1 cellular context compared by ENCODE assay signal in genomic region chr1:37319284-37319683, GRCh38.
TF ChIP-seq lines count a peak whose summit lies in the region.

No MANE protein-coding gene starts in this region.

TF ChIP-seq in H1, 55 proteins besides CTCF, POLR2A, EP300 and RAD21:
- TF ChIP-seq SUZ12 (IDR thresholded peaks at IDR 0.05; ENCODE audit: low read length) (no peak), CBX8 (IDR thresholded peaks at IDR 0.05; ENCODE audit: borderline replicate concordance, low read depth, low read length) (no peak), NRF1 (IDR thresholded peaks at IDR 0.05; ENCODE audit: low read depth, low read length) (no peak), BCL11A (IDR thresholded peaks at IDR 0.05; ENCODE audit: low read depth in 2 of 2, low read length in 2 of 2) (no peak), SIRT6 (IDR thresholded peaks at IDR 0.05; ENCODE audit: low read length) (no peak), CHD1 (IDR thresholded peaks at IDR 0.05; ENCODE audit: low read depth, low read length) (no peak), SIX5 (IDR thresholded peaks at IDR 0.05; ENCODE audit: low read depth, low read length) (no peak), JUND (IDR thresholded peaks at IDR 0.05; ENCODE audit: low read length) (no peak), ASH2L (IDR thresholded peaks at IDR 0.05; ENCODE audit: low read length) (no peak), CHD2 (IDR thresholded peaks at IDR 0.05; ENCODE audit: low read length) (no peak), BACH1 (IDR thresholded peaks at IDR 0.05; ENCODE audit: low read length) (no peak)
